7 cellular contexts compared by ENCODE assay signal in the genomic region with DNA sequence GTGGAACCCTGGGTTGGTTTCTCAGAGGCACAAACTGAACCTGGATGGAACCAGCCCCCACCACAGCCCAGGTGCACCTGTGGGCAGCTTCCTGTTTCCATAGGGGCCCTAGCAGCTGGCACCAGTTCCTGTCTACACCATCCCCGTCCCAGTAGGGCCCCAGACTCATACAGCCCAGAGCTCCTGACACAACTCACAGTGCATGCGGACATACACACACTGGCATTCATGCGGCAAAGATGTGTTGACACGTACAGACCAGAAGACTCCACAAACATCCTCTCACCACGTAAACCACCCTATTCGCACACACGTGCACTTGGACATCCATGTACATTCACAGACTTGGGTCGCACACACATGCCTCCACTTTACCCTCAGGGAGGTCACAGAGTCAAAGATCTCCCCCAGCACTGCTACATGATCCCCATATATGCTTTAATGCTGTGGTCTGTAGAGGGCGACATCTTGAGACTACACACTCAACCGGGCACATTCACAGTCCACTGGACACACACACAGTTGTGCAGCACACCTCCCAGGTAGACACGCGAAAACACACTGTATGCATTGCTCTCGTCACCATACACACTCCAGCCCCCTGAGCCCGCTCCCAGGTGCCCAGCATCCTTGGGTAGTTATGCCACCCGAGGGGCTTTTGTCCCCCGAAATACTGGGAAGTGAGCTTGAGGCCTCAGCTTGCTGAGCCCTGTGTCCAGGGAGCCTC. TPM values are rescaled to one million over a fixed set of nuclear protein-coding genes. Genes with fewer than 3 reads are reported as not detected.
DNase-seq lines count a peak whose midpoint lies in the region; ATAC-seq and TF ChIP-seq lines count a peak whose summit lies in the region.

No MANE protein-coding gene starts in this region.

- in situ Hi-C loops in GM13976 (cut with MboI; ENCODE audit: low sequenced_read_pairs, unreplicated experiment) = no loop called here

- no peak overlapping the region for H3K4me3 ChIP-seq in HL-60 (replicated peaks; ENCODE audit: insufficient read depth, low read length)
- H3K4me3 ChIP-seq in hepatocyte = no peak overlapping the region
- peak overlapping the region in 2 of 4 donors; percentile 25 to 51 for H3K4me3 ChIP-seq in stomach

- no peak for TF ChIP-seq EP300 in stomach (IDR thresholded peaks at IDR 0.05)

- TF ChIP-seq CTCF in GM13976 (IDR thresholded peaks at IDR 0.05; ENCODE audit: borderline replicate concordance, control extremely low read depth, extremely low read depth, insufficient read depth, missing control alignments) (peak; percentile 47), HL-60 (IDR thresholded peaks at IDR 0.05; ENCODE audit: insufficient read depth, low read length) (no peak), hepatocyte (IDR thresholded peaks at IDR 0.05; ENCODE audit: poor library complexity) (peak; percentile 15), stomach (IDR thresholded peaks at IDR 0.05) (peak in 2 of 7 experiments; percentile 15)

- no peak overlapping the region for H2AFZ ChIP-seq in hepatocyte

- DNase-seq in GM13976 (ENCODE audit: low spot score) (peak; percentile 78), HL-60 (ENCODE audit: low read depth in 1 of 2, low spot score in 1 of 2) (peak; percentile 75 to 88), hepatocyte (ENCODE audit: low spot score) (no peak), stomach (no peak), iPS-NIHi7 (ENCODE audit: extremely low spot score) (no peak)
- DNase-seq in activated CD8-positive, alpha-beta memory T cell treated with anti-CD3 and anti-CD28 coated beads, Interleukin-2, amount 50 U/mL, for 48 hours = peak; percentile 64

- no peaks in the 10 kb centered on the region for H3K9me2 ChIP-seq in hepatocyte (replicated peaks; ENCODE audit: insufficient read depth)

- H3K4me1 ChIP-seq in hepatocyte (ENCODE audit: insufficient read depth) = peaks cover 22% of the 10 kb centered on the region
- H3K4me1 ChIP-seq in stomach = peaks cover 70 to 99% (median 91%) of the 10 kb centered on the region in 4 donors

- H3K79me2 ChIP-seq in hepatocyte = peaks cover 98% of the 10 kb centered on the region

- TF ChIP-seq POLR2A in stomach (IDR thresholded peaks at IDR 0.05) = no peak

- H3K27me3 ChIP-seq in HL-60 (ENCODE audit: insufficient read depth, poor library complexity, severe bottlenecking) = no peaks in the 10 kb centered on the region
- no peaks in the 10 kb centered on the region for H3K27me3 ChIP-seq in hepatocyte
- no peaks in the 10 kb centered on the region for H3K27me3 ChIP-seq in stomach

- no peaks in the 10 kb centered on the region for H3K36me3 ChIP-seq in hepatocyte (replicated peaks; ENCODE audit: insufficient read depth, low read depth)
- no peaks in the 10 kb centered on the region for H3K36me3 ChIP-seq in stomach

- intact Hi-C loops in stomach (cut with DNase I; ENCODE audit: low total_unique reads) = no loop called here

- WGBS in hepatocyte (ENCODE audit: low lambda C conversion rate, missing lambda C conversion rate) = 87% methylated on average over 16 of the region's 16 CpGs
- 53 to 69% (median 65%) methylated on average over 9 to 16 of the region's 16 CpGs for WGBS in stomach, 5 donors

- peak overlapping the region; percentile 88 for H3K27ac ChIP-seq in HL-60 (replicated peaks)
- H3K27ac ChIP-seq in hepatocyte = peak overlapping the region; percentile 34
- peak overlapping the region; percentile 48 to 95 (median 90) for H3K27ac ChIP-seq in stomach

- ATAC-seq in GM21390 (IDR thresholded peaks at IDR 0.05; ENCODE audit: unreplicated experiment) = peak; percentile 46

- no peaks in the 10 kb centered on the region for H3K9me3 ChIP-seq in hepatocyte (ENCODE audit: low read depth)
- no peaks in the 10 kb centered on the region for H3K9me3 ChIP-seq in stomach

- H4K20me1 ChIP-seq in hepatocyte (ENCODE audit: insufficient read depth, poor library complexity, severe bottlenecking) = peaks cover 97% of the 10 kb centered on the region

- no peak overlapping the region for H3K4me2 ChIP-seq in hepatocyte

RNA-seq across cellular contexts. Expression of gene CXXC5, which starts 22.4 kb away (rescaled TPM):
- total RNA-seq in hepatocyte (90.9 and 110 TPM in 2 replicates), stomach (100 to 1,000 TPM in 1 of 5 donors, 10 to 100 TPM in 4; 25.9 to 101 (median 32.7) TPM)
- polyA plus RNA-seq in hepatocyte (98.7 and 106 TPM in 2 replicates), stomach (10 to 100 TPM; 18.3 to 26.3 (median 22.2) TPM)

Comparison
In these comparisons a context has a peak if more than half of its experiments do, and no peak if none do; other contexts are left out.
1. DNase-seq: peak in GM13976 (single experiment), HL-60 (2 of 2) and activated CD8-positive, alpha-beta memory T cell treated with anti-CD3 and anti-CD28 coated beads, Interleukin-2, amount 50 U/mL, for 48 hours (single experiment); none in hepatocyte (single experiment), stomach (single experiment) and iPS-NIHi7 (single experiment).
2. H3K27ac ChIP-seq: peak in every context shown above with its lines; median percentile 90 in stomach; 88 in HL-60; 34 in hepatocyte.